ENCODE assay signal across 7 cellular contexts in the genomic region with DNA sequence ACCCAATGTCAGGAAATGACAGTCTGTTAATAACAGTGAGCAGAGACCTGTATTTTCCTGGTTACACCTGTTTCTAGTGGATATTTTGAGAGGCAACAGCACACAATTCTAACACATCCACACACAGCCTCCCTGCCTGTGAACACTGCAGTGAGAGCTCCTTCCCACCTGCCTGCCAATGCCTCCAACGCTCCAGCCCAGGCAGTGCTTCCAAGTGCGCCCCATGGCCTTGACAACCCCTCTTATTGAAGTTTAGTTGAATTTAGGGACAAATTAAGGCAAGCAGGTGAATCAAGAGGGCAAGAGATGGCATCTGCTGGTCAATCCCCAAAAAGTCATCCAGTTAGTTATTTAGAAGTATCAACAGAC. TPM values are rescaled to one million over a fixed set of nuclear protein-coding genes. Genes with fewer than 3 reads are reported as not detected.
A peak's percentile ranks its signal among the peaks of the same experiment; 100 is the strongest.
DNase-seq lines count a peak whose midpoint lies in the region; ATAC-seq and TF ChIP-seq lines count a peak whose summit lies in the region.
"Had no signal": no experiment of that assay in that cellular context is flagged by ENCODE, and none has a peak within 500 bp of the region (broad histone marks: within the 10 kb centered on the region; RNA-seq: fewer than 3 reads in every experiment).

No MANE protein-coding gene starts in this region.

- H3K9me3 Mint-ChIP-seq in CD14-positive monocyte = peaks cover 0 to 2% (median 0%) of the 10 kb centered on the region in 7 donors
- no peaks in the 10 kb centered on the region for H3K9me3 Mint-ChIP-seq in activated B cell treated with CpG ODN at 0.5 μM for 24 hours

- H3K27ac Mint-ChIP-seq in CD14-positive monocyte (peak overlapping the region; percentile 94 to 98 (median 96)), activated B cell treated with CpG ODN at 0.5 μM for 24 hours (peak overlapping the region; percentile 78)

- H3K18ac ChIP-seq in mesenchymal stem cell (ENCODE audit: low read depth in 1 of 2, low read length in 2 of 2) = no peak overlapping the region

- H3K9ac ChIP-seq in mesenchymal stem cell (ENCODE audit: low read length) = peak overlapping the region; percentile 67

- H3K4me1 ChIP-seq in mesenchymal stem cell (ENCODE audit: control insufficient read depth, insufficient read depth, low read depth, low read length) = peaks cover 15% of the 10 kb centered on the region

- peak overlapping the region in 1 of 2 experiments; percentile 85 for H3K4ac ChIP-seq in mesenchymal stem cell (ENCODE audit: low read depth in 1 of 2, low read length in 2 of 2)

- H2BK120ac ChIP-seq in mesenchymal stem cell (ENCODE audit: low read depth, low read length) = no peak overlapping the region

- H3K27me3 ChIP-seq in mesenchymal stem cell (ENCODE audit: control insufficient read depth in 1 of 2, insufficient read depth in 1 of 2, low read length in 2 of 2) = no peaks in the 10 kb centered on the region

- no peak overlapping the region for H3K4me2 ChIP-seq in mesenchymal stem cell (ENCODE audit: low read length, poor library complexity, severe bottlenecking)

- peaks cover 32% of the 10 kb centered on the region for H3K79me1 ChIP-seq in mesenchymal stem cell (replicated peaks; ENCODE audit: low read length, poor library complexity, severe bottlenecking)

- POLR2A ChIA-PET in activated B cell treated with CpG ODN at 0.5 μM for 24 hours (lab: Charles Lee) = interaction anchor here (6.8 kb wide), 1 partner anchor 12 kb away, joined by 33 read pairs; a partner anchor contains a TSS

- no peak overlapping the region for H3K23ac ChIP-seq in mesenchymal stem cell (ENCODE audit: low read length in 2 of 2)

- H2BK15ac ChIP-seq in mesenchymal stem cell (ENCODE audit: low read depth, poor library complexity, severe bottlenecking) = no peak overlapping the region

- no peaks in the 10 kb centered on the region for H3K9me3 ChIP-seq in mesenchymal stem cell (ENCODE audit: control insufficient read depth, low read length)

- H3K27me3 Mint-ChIP-seq in CD14-positive monocyte (ENCODE audit: low read depth in 3 of 3) (peaks cover 7 to 14% (median 9%) of the 10 kb centered on the region in 3 donors), activated B cell treated with CpG ODN at 0.5 μM for 24 hours (no peaks in the 10 kb centered on the region)

- H3K36me3 ChIP-seq in mesenchymal stem cell (ENCODE audit: control insufficient read depth in 1 of 2, insufficient read depth in 2 of 2, low read depth in 1 of 2, low read length in 2 of 2) = peaks cover 47 to 64% of the 10 kb centered on the region in 2 experiments

- no peak overlapping the region for H4K8ac ChIP-seq in mesenchymal stem cell (ENCODE audit: low read length)

- ATAC-seq in activated B cell treated with CpG ODN at 0.5 μM for 24 hours (ENCODE audit: low read depth) (no peak), HG02678 (IDR thresholded peaks at IDR 0.05; ENCODE audit: unreplicated experiment) (no peak)
- ATAC-seq: Panc1 had no signal

- peaks cover 34% of the 10 kb centered on the region for H3K4me1 Mint-ChIP-seq in CD14-positive monocyte
- peaks cover 27% of the 10 kb centered on the region for H3K4me1 Mint-ChIP-seq in activated B cell treated with CpG ODN at 0.5 μM for 24 hours

- WGBS in mesenchymal stem cell = 92% methylated on average over 2 of the region's 2 CpGs

- CTCF ChIA-PET in activated B cell treated with CpG ODN at 0.5 μM for 24 hours (lab: Charles Lee) = interaction anchor here (1.0 to 1.4 kb wide), 3 partner anchors 10 to 157 kb away, joined by 3 to 4 read pairs (median 3); no protein-coding TSS in a partner anchor

- H3K4me3 Mint-ChIP-seq in CD14-positive monocyte (peak overlapping the region in 1 of 2 donors; percentile 39), activated B cell treated with CpG ODN at 0.5 μM for 24 hours (peak overlapping the region; percentile 39)

- H3K27ac ChIP-seq in mesenchymal stem cell (ENCODE audit: low read length, poor library complexity, severe bottlenecking) = peak overlapping the region; percentile 96

- intact Hi-C loops in CD14-positive monocyte (cut with micrococcal nuclease) (loop anchor here in 1 of 2 donors (2.0 to 10.0 kb wide), 2 partner anchors 41 to 211 kb away; a partner anchor contains a TSS), activated B cell treated with CpG ODN at 0.5 μM for 24 hours (cut with micrococcal nuclease) (loop anchor here (1.0 to 2.0 kb wide), 3 partner anchors 45 to 192 kb away; no protein-coding TSS in a partner anchor)

- DNase-seq in CD14-positive monocyte (ENCODE audit: low spot score) = no peak
- no peak for DNase-seq in activated B cell treated with CpG ODN at 0.5 μM for 24 hours
- no peak for DNase-seq in mesenchymal stem cell
- DNase-seq in GM03348 (ENCODE audit: low spot score) = no peak
- no peak for DNase-seq in effector CD8-positive, alpha-beta T cell (lab: John Stamatoyannopoulos, UW)

- no peak overlapping the region for H3K4me3 ChIP-seq in mesenchymal stem cell (ENCODE audit: insufficient read depth in 1 of 2, low read depth in 1 of 2, low read length in 2 of 2)

- H3K36me3 Mint-ChIP-seq in CD14-positive monocyte (peaks cover 57 to 74% of the 10 kb centered on the region in 2 donors), activated B cell treated with CpG ODN at 0.5 μM for 24 hours (ENCODE audit: low read depth) (peaks cover 68% of the 10 kb centered on the region)

- no peak overlapping the region for H2BK5ac ChIP-seq in mesenchymal stem cell (ENCODE audit: low read depth, low read length, poor library complexity, severe bottlenecking)

- H2BK12ac ChIP-seq in mesenchymal stem cell (ENCODE audit: low read length in 2 of 2) = peak overlapping the region; percentile 33 to 45

- H3K14ac ChIP-seq in mesenchymal stem cell (ENCODE audit: low read length in 2 of 2) = no peak overlapping the region

- H4K91ac ChIP-seq in mesenchymal stem cell (ENCODE audit: low read length) = no peak overlapping the region

- peak overlapping the region; percentile 37 for H2AK5ac ChIP-seq in mesenchymal stem cell (ENCODE audit: low read length, severe bottlenecking)

- TF ChIP-seq CTCF in CD14-positive monocyte (IDR thresholded peaks at IDR 0.05) (no peak), activated B cell treated with CpG ODN at 0.5 μM for 24 hours (IDR thresholded peaks at IDR 0.05) (no peak)

- H2AFZ ChIP-seq in mesenchymal stem cell (ENCODE audit: low read depth, low read length) = no peak overlapping the region

RNA-seq across cellular contexts. Expression of a gene that starts 4.7 kb away (rescaled TPM):
- under 1 TPM; 0.30 to 0.81 TPM for polyA plus RNA-seq in CD14-positive monocyte
- 13.5 and 13.8 TPM in 2 replicates for total RNA-seq in activated B cell treated with CpG ODN at 0.5 μM for 24 hours
- 167 TPM for polyA plus RNA-seq in mesenchymal stem cell (2013, experiment 1 of 2)
- polyA plus RNA-seq in mesenchymal stem cell (2013, experiment 2 of 2) = 173 TPM

RNA-seq across cellular contexts. Expression of a gene that starts 11.0 kb away (rescaled TPM):
- 10 to 100 TPM; 24.6 to 26.2 TPM for polyA plus RNA-seq in CD14-positive monocyte
- 32.7 and 33.1 TPM in 2 replicates for total RNA-seq in activated B cell treated with CpG ODN at 0.5 μM for 24 hours
- polyA plus RNA-seq in mesenchymal stem cell (2013, experiment 1 of 2) = 23.3 TPM
- 24.1 TPM for polyA plus RNA-seq in mesenchymal stem cell (2013, experiment 2 of 2)

RNA-seq across cellular contexts. Expression of a gene that starts 11.2 kb away (rescaled TPM):
- polyA plus RNA-seq in CD14-positive monocyte = 10 to 100 TPM; 56.5 to 71.3 TPM
- total RNA-seq in activated B cell treated with CpG ODN at 0.5 μM for 24 hours = 52.3 and 56.0 TPM in 2 replicates
- 35.5 TPM for polyA plus RNA-seq in mesenchymal stem cell (2013, experiment 1 of 2)
- 38.7 TPM for polyA plus RNA-seq in mesenchymal stem cell (2013, experiment 2 of 2)

RNA-seq across cellular contexts. Expression of a gene that starts 21.7 kb away (rescaled TPM):
- polyA plus RNA-seq in CD14-positive monocyte = 100 to 1,000 TPM; 124 to 125 TPM
- 335 and 367 TPM in 2 replicates for total RNA-seq in activated B cell treated with CpG ODN at 0.5 μM for 24 hours
- polyA plus RNA-seq in mesenchymal stem cell (2013, experiment 1 of 2) = 127 TPM
- 137 TPM for polyA plus RNA-seq in mesenchymal stem cell (2013, experiment 2 of 2)

RNA-seq across cellular contexts. Expression of a gene that starts 22.5 kb away (rescaled TPM):
- 10 to 100 TPM; 23.8 to 24.8 TPM for polyA plus RNA-seq in CD14-positive monocyte
- 17.9 and 20.8 TPM in 2 replicates for total RNA-seq in activated B cell treated with CpG ODN at 0.5 μM for 24 hours
- 24.6 TPM for polyA plus RNA-seq in mesenchymal stem cell (2013, experiment 1 of 2)
- polyA plus RNA-seq in mesenchymal stem cell (2013, experiment 2 of 2) = 23.7 TPM
